In genomic region chr17:38295602-38296365, GRCh38 we compare ENCODE assay signal across 9 cellular contexts. TPM values are rescaled to one million over a fixed set of nuclear protein-coding genes. Genes with fewer than 3 reads are reported as not detected.
DNase-seq lines count a peak whose midpoint lies in the region; ATAC-seq, FAIRE-seq and TF ChIP-seq lines count a peak whose summit lies in the region.
"Not testable (repeated sequence)": the region's sequence is repeated elsewhere in the genome, so short reads cannot be mapped to it uniquely, and the experiment has no call there.
"Had no signal": no experiment of that assay in that cellular context is flagged by ENCODE, and none has a peak within 500 bp of the region (broad histone marks: within the 10 kb centered on the region; RNA-seq: fewer than 3 reads in every experiment).

No MANE protein-coding gene starts in this region.

- not testable (repeated sequence) for DNase-seq in HCT116 (ENCODE audit: low read depth, low spot score); activated CD4-positive, alpha-beta memory T cell treated with anti-CD3 and anti-CD28 coated beads for 36 hours; astrocyte (ENCODE audit: low read depth); nephron progenitor cell
- DNase-seq in OCI-LY7 (ENCODE audit: low spot score) (peak; percentile 24), cardiac muscle cell (ENCODE audit: low read depth in 1 of 2, low spot score in 1 of 2) (peak in 1 of 2 donors; percentile 2)

- not testable (repeated sequence) for H3K9me3 Mint-ChIP-seq in activated CD4-positive, alpha-beta memory T cell treated with anti-CD3 and anti-CD28 coated beads for 36 hours; astrocyte (ENCODE audit: unreplicated experiment); nephron progenitor cell

- not testable (repeated sequence) for FAIRE-seq in astrocyte (lab: Jason Lieb, UNC)

- not testable (repeated sequence) for H4K20me1 ChIP-seq in BLaER1; HCT116 (ENCODE audit: insufficient read depth); OCI-LY7 (ENCODE audit: insufficient read depth, low read length); astrocyte (ENCODE audit: insufficient read depth, low read length)

- not testable (repeated sequence) for TF ChIP-seq CTCF in HCT116 (IDR thresholded peaks at IDR 0.05 in 2 of 3, conservative IDR thresholded peaks at IDR 0.05 in 1 of 3; ENCODE audit: borderline replicate concordance in 1 of 3, insufficient read depth in 1 of 3, low read depth in 2 of 3, low read length in 2 of 3); OCI-LY7 (conservative IDR thresholded peaks at IDR 0.05; ENCODE audit: low read length); astrocyte (IDR thresholded peaks at IDR 0.05; ENCODE audit: insufficient read depth, low read depth, low read length); cardiac muscle cell (IDR thresholded peaks at IDR 0.05; ENCODE audit: low read depth, low read length); nephron progenitor cell (IDR thresholded peaks at IDR 0.05)

- peak overlapping the region; percentile 93 for H3K4me3 Mint-ChIP-seq in activated CD4-positive, alpha-beta memory T cell treated with anti-CD3 and anti-CD28 coated beads for 36 hours
- H3K4me3 Mint-ChIP-seq in astrocyte (ENCODE audit: unreplicated experiment) = peak overlapping the region; percentile 69
- not testable (repeated sequence) for H3K4me3 Mint-ChIP-seq in nephron progenitor cell

- not testable (repeated sequence) for H3K9me2 ChIP-seq in HCT116 (ENCODE audit: insufficient read depth); OCI-LY7 (ENCODE audit: insufficient read depth, low read length)

- not testable (repeated sequence) for TF ChIP-seq POLR2A in HCT116 (IDR thresholded peaks at IDR 0.05; ENCODE audit: borderline replicate concordance, extremely low read depth, insufficient read depth, insufficient read length)

- not testable (repeated sequence) for TF ChIP-seq RAD21 in HCT116 (IDR thresholded peaks at IDR 0.05; ENCODE audit: low read depth)

- not testable (repeated sequence) for H2AFZ ChIP-seq in HCT116 (ENCODE audit: low read depth, low read length, poor library complexity, severe bottlenecking); astrocyte (ENCODE audit: low read depth, low read length)
- H2AFZ ChIP-seq in OCI-LY7 (ENCODE audit: low read length) = peak overlapping the region; percentile 68

- H3K4me2 ChIP-seq in BLaER1 (peak overlapping the region; percentile 28), OCI-LY7 (ENCODE audit: low read length) (peak overlapping the region; percentile 58)
- not testable (repeated sequence) for H3K4me2 ChIP-seq in HCT116 (ENCODE audit: low read length); astrocyte (ENCODE audit: low read length)

- not testable (repeated sequence) for H3K79me2 ChIP-seq in HCT116 (ENCODE audit: insufficient read depth, low read length); OCI-LY7 (ENCODE audit: insufficient read depth, low read depth, low read length); astrocyte (ENCODE audit: insufficient read depth, low read length)

- peaks cover 10% of the 10 kb centered on the region for H3K4me1 Mint-ChIP-seq in activated CD4-positive, alpha-beta memory T cell treated with anti-CD3 and anti-CD28 coated beads for 36 hours (ENCODE audit: low read depth)
- H3K4me1 Mint-ChIP-seq in astrocyte (ENCODE audit: low read depth, unreplicated experiment) = not testable (repeated sequence)
- peaks cover 11% of the 10 kb centered on the region for H3K4me1 Mint-ChIP-seq in nephron progenitor cell

- peak overlapping the region; percentile 88 for H3K27ac Mint-ChIP-seq in activated CD4-positive, alpha-beta memory T cell treated with anti-CD3 and anti-CD28 coated beads for 36 hours
- H3K27ac Mint-ChIP-seq in astrocyte (ENCODE audit: unreplicated experiment) = not testable (repeated sequence)
- H3K27ac Mint-ChIP-seq in nephron progenitor cell = peak overlapping the region; percentile 45

- ATAC-seq in HCT116 = not testable (repeated sequence)

- CTCF ChIA-PET in HCT116 (lab: Charles Lee) = interaction anchor here (1.3 kb wide), 1 partner anchor 26 kb away, joined by 6 read pairs; no protein-coding TSS in a partner anchor
- CTCF ChIA-PET in OCI-LY7 (lab: Charles Lee; ENCODE audit: unreplicated experiment); activated CD4-positive, alpha-beta memory T cell treated with anti-CD3 and anti-CD28 coated beads for 36 hours (lab: Charles Lee): not testable (repeated sequence)

- H3K36me3 ChIP-seq in BLaER1 = peaks cover 11% of the 10 kb centered on the region
- H3K36me3 ChIP-seq in HCT116 (ENCODE audit: control insufficient read depth in 1 of 2, insufficient read depth in 2 of 2, low read length in 2 of 2); OCI-LY7 (ENCODE audit: insufficient read depth, low read length); astrocyte (ENCODE audit: insufficient read depth, low read length); cardiac muscle cell; stomach smooth muscle (ENCODE audit: control insufficient read depth in 2 of 2, insufficient read depth in 2 of 2, low read length in 2 of 2): not testable (repeated sequence)

- H3K27ac ChIP-seq in BLaER1 (0 out of 2 replicates have a peak overlapping the region, but pooled peaks have one; percentile 70), HCT116 (ENCODE audit: low read depth, low read length) (peak overlapping the region; percentile 68; the same call in 1 of the 2 replicates), OCI-LY7 (ENCODE audit: low read depth, low read length, poor library complexity, severe bottlenecking) (peak overlapping the region; percentile 60), cardiac muscle cell (peak overlapping the region; percentile 36), stomach smooth muscle (ENCODE audit: low read length) (peak overlapping the region; percentile 11)
- not testable (repeated sequence) for H3K27ac ChIP-seq in astrocyte (ENCODE audit: low read depth, low read length)

- not testable (repeated sequence) for H3K27me3 Mint-ChIP-seq in activated CD4-positive, alpha-beta memory T cell treated with anti-CD3 and anti-CD28 coated beads for 36 hours; astrocyte (ENCODE audit: low read depth, unreplicated experiment)
- peaks cover 13% of the 10 kb centered on the region for H3K27me3 Mint-ChIP-seq in nephron progenitor cell (ENCODE audit: low read depth, poor library complexity)

- not testable (repeated sequence) for H3K9me3 ChIP-seq in BLaER1; HCT116 (ENCODE audit: control insufficient read depth in 1 of 2, insufficient read depth in 1 of 2, low read depth in 1 of 2, low read length in 2 of 2); OCI-LY7 (ENCODE audit: low read length); astrocyte (ENCODE audit: insufficient read depth, low read depth, low read length); cardiac muscle cell (ENCODE audit: low read depth); stomach smooth muscle (ENCODE audit: control insufficient read depth in 2 of 2, low read length in 2 of 2)

- POLR2A ChIA-PET in HCT116 (lab: Charles Lee); activated CD4-positive, alpha-beta memory T cell treated with anti-CD3 and anti-CD28 coated beads for 36 hours (lab: Charles Lee): not testable (repeated sequence)
- POLR2A ChIA-PET in OCI-LY7 (lab: Charles Lee) = interaction anchor here (0.7 kb wide), 1 partner anchor 268 kb away, joined by 3 read pairs; no protein-coding TSS in a partner anchor

- not testable (repeated sequence) for H3K27me3 ChIP-seq in BLaER1; HCT116 (ENCODE audit: insufficient read depth, low read length); astrocyte (ENCODE audit: insufficient read depth, low read length); cardiac muscle cell; stomach smooth muscle (ENCODE audit: control insufficient read depth in 1 of 2, insufficient read depth in 2 of 2, low read length in 2 of 2)

- RAD21 ChIA-PET in HCT116 (lab: Charles Lee; ENCODE audit: low non-redundant PET in 1 of 2, low total read pairs in 2 of 2, uncharacterized antibody in 2 of 2, unreplicated experiment in 2 of 2) = not testable (repeated sequence)

- H3K4me3 ChIP-seq in BLaER1 (peak overlapping the region; percentile 68; the same call in 1 of the 2 replicates), OCI-LY7 (ENCODE audit: low read depth, low read length, poor library complexity, severe bottlenecking) (peak overlapping the region; percentile 77)
- not testable (repeated sequence) for H3K4me3 ChIP-seq in HCT116 (replicated peaks in 1 of 2; ENCODE audit: low read depth in 1 of 2, low read length in 2 of 2); astrocyte (ENCODE audit: insufficient read depth, low read depth, low read length); cardiac muscle cell; stomach smooth muscle (ENCODE audit: low read length in 2 of 2)

- H3K9ac ChIP-seq in BLaER1; HCT116 (ENCODE audit: low read length); astrocyte (ENCODE audit: low read length); stomach smooth muscle (ENCODE audit: low read length in 2 of 2): not testable (repeated sequence)

- H3K4me1 ChIP-seq in BLaER1 = 0 out of 2 replicates have a peak, but pooled peaks cover 12% of the 10 kb centered on the region
- not testable (repeated sequence) for H3K4me1 ChIP-seq in HCT116 (ENCODE audit: control insufficient read depth in 1 of 2, insufficient read depth in 2 of 2, low read length in 2 of 2); astrocyte (ENCODE audit: insufficient read depth, low read length); cardiac muscle cell (ENCODE audit: low read depth); stomach smooth muscle (ENCODE audit: control insufficient read depth, insufficient read depth, low read length)
- peaks cover 11% of the 10 kb centered on the region for H3K4me1 ChIP-seq in OCI-LY7 (ENCODE audit: insufficient read depth, low read length, poor library complexity, severe bottlenecking)

- not testable (repeated sequence) for H3K36me3 Mint-ChIP-seq in activated CD4-positive, alpha-beta memory T cell treated with anti-CD3 and anti-CD28 coated beads for 36 hours; astrocyte (ENCODE audit: low read depth, unreplicated experiment); nephron progenitor cell (ENCODE audit: low read depth)

- TSS peak; percentile 88 for BruUV-seq in HCT116 (replicated peaks; lab: Mats Ljungman, UMichigan)
- BruUV-seq in OCI-LY7 (replicated peaks; lab: Mats Ljungman, UMichigan) = TSS peak; percentile 93

- intact Hi-C loops in HCT116 (cut with micrococcal nuclease); OCI-LY7 (cut with micrococcal nuclease; ENCODE audit: unreplicated experiment); activated CD4-positive, alpha-beta memory T cell treated with anti-CD3 and anti-CD28 coated beads for 36 hours (cut with micrococcal nuclease): not testable (repeated sequence)

RNA-seq across cellular contexts. Expression of gene MRPL45, which starts 1.2 kb away (rescaled TPM):
- total RNA-seq in HCT116 (2021; ENCODE audit: unreplicated experiment) (76.1 TPM), OCI-LY7 (2022) (41.5 and 45.1 TPM in 2 replicates), astrocyte (30.0 and 34.3 TPM in 2 replicates), cardiac muscle cell (42.0 and 46.7 TPM in 2 replicates)
- polyA plus RNA-seq in HCT116 (2012) = 45.1 and 66.9 TPM in 2 replicates
- 29.5 and 29.6 TPM in 2 replicates for total RNA-seq in OCI-LY7 (2014; rRNA removed; shearing (Covaris generic))
- total RNA-seq in activated CD4-positive, alpha-beta memory T cell treated with anti-CD3 and anti-CD28 coated beads for 36 hours = 10 to 100 TPM; 45.0 to 46.6 TPM
- polyA plus RNA-seq in cardiac muscle cell = 43.5 and 49.0 TPM in 2 replicates

RNA-seq across cellular contexts. Expression of gene GPR179, which starts 48.0 kb away (rescaled TPM):
- total RNA-seq in HCT116 (2021; ENCODE audit: unreplicated experiment) (0.17 TPM), OCI-LY7 (2022) (0.06 and 1.1 TPM in 2 replicates), astrocyte (0.07 and 0.10 TPM in 2 replicates), cardiac muscle cell (0.07 and 0.51 TPM in 2 replicates)
- polyA plus RNA-seq in HCT116 (2012) = 0.12 and 0.17 TPM in 2 replicates
- 0.21 and 0.32 TPM in 2 replicates for total RNA-seq in OCI-LY7 (2014; rRNA removed; shearing (Covaris generic))
- total RNA-seq in activated CD4-positive, alpha-beta memory T cell treated with anti-CD3 and anti-CD28 coated beads for 36 hours = under 1 TPM; 0.02 to 0.10 TPM
- polyA plus RNA-seq in cardiac muscle cell = 0.12 TPM in 1 of 2 replicates, not detected in the other
- polyA plus RNA-seq: fibroblast of lung had no signal

RNA-seq across cellular contexts. Expression of gene SOCS7, which starts 55.9 kb away (rescaled TPM):
- total RNA-seq in HCT116 (2021; ENCODE audit: unreplicated experiment) (49.9 TPM), OCI-LY7 (2022) (39.1 and 44.9 TPM in 2 replicates), astrocyte (16.8 and 17.2 TPM in 2 replicates), cardiac muscle cell (12.5 and 18.7 TPM in 2 replicates)
- 39.1 and 43.2 TPM in 2 replicates for polyA plus RNA-seq in HCT116 (2012)
- 27.0 and 36.1 TPM in 2 replicates for total RNA-seq in OCI-LY7 (2014; rRNA removed; shearing (Covaris generic))
- 10 to 100 TPM; 18.1 to 21.7 TPM for total RNA-seq in activated CD4-positive, alpha-beta memory T cell treated with anti-CD3 and anti-CD28 coated beads for 36 hours
- polyA plus RNA-seq in cardiac muscle cell = 2.8 and 4.2 TPM in 2 replicates
